Comparison of ENCODE assay signal across 1 cellular context in the genomic region with DNA sequence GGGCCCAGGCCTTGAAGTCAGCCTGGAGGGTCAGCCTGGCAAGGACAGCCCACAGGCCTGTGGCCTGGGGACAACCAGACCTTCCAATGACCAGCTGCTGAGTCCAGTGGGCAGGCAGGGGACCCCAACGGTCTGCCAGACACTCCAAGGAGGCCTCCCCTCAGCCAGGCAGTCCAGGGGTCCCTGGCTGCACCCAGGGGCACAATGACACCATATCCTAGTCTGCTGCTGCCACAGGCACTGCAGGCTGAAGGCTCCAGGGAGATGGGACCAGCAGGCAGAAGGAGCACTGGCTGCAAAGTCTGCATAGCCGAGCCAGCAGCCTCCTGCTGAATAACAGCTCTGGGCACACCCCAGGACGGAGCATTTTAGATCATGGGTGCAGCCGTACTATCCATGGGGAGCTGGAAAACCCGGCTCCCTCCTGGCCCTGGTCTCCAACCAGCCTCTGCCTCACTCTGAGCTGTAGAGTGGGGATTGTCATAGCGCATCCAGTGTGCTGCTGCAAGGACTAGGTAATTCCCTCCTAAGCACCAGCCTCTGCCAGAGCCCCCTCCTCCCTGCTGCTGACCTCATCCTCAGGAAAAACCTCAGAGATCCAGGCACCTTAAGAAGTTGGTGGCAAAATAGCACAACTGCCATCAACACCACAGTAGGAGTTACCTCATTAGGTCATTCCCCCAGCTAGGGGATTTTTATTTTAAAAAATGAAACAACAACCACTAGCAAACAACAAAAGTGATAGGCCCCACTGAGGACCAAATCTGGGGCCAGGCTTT.
A peak's percentile ranks its signal among the peaks of the same experiment; 100 is the strongest.
TF ChIP-seq lines count a peak whose summit lies in the region.

No MANE protein-coding gene starts in this region.

TF ChIP-seq in K562, 482 proteins besides CTCF, POLR2A, EP300 and RAD21 (continued from another document):
- TF ChIP-seq KAT7 (CRISPR knock-in tag; IDR thresholded peaks at IDR 0.05; ENCODE audit: borderline replicate concordance) (no peak), ELF4 (CRISPR knock-in tag; IDR thresholded peaks at IDR 0.05) (no peak), ZSCAN32 (CRISPR knock-in tag; IDR thresholded peaks at IDR 0.05) (no peak), ZNF785 (CRISPR knock-in tag; IDR thresholded peaks at IDR 0.05) (no peak), NCOA6 (IDR thresholded peaks at IDR 0.05) (no peak), CREB1 (IDR thresholded peaks at IDR 0.05) (no peak), CREB1 (CRISPR knock-in tag; IDR thresholded peaks at IDR 0.05) (no peak), XRCC5 (IDR thresholded peaks at IDR 0.05; ENCODE audit: low read depth, low read length) (no peak), HNRNPH1 (optimal IDR thresholded peaks at IDR 0.05; ENCODE audit: low read depth, low read length) (no peak), ELF1 (tag; IDR thresholded peaks at IDR 0.05) (no peak), SMARCA4 (IDR thresholded peaks at IDR 0.05) (no peak), ZNF76 (CRISPR knock-in tag; IDR thresholded peaks at IDR 0.05; ENCODE audit: borderline replicate concordance) (0 out of 2 replicates have a peak, but pooled peaks have one; percentile 6), ZFX (CRISPR knock-in tag; IDR thresholded peaks at IDR 0.05) (peak; percentile 58), PTBP1 (IDR thresholded peaks at IDR 0.05; ENCODE audit: low read depth, low read length) (no peak)
- TF ChIP-seq, protein P1, sequence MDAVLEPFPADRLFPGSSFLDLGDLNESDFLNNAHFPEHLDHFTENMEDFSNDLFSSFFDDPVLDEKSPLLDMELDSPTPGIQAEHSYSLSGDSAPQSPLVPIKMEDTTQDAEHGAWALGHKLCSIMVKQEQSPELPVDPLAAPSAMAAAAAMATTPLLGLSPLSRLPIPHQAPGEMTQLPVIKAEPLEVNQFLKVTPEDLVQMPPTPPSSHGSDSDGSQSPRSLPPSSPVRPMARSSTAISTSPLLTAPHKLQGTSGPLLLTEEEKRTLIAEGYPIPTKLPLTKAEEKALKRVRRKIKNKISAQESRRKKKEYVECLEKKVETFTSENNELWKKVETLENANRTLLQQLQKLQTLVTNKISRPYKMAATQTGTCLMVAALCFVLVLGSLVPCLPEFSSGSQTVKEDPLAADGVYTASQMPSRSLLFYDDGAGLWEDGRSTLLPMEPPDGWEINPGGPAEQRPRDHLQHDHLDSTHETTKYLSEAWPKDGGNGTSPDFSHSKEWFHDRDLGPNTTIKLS (IDR thresholded peaks at IDR 0.05; ENCODE audit: borderline replicate concordance, low read depth): no peak
- TF ChIP-seq, protein P2, sequence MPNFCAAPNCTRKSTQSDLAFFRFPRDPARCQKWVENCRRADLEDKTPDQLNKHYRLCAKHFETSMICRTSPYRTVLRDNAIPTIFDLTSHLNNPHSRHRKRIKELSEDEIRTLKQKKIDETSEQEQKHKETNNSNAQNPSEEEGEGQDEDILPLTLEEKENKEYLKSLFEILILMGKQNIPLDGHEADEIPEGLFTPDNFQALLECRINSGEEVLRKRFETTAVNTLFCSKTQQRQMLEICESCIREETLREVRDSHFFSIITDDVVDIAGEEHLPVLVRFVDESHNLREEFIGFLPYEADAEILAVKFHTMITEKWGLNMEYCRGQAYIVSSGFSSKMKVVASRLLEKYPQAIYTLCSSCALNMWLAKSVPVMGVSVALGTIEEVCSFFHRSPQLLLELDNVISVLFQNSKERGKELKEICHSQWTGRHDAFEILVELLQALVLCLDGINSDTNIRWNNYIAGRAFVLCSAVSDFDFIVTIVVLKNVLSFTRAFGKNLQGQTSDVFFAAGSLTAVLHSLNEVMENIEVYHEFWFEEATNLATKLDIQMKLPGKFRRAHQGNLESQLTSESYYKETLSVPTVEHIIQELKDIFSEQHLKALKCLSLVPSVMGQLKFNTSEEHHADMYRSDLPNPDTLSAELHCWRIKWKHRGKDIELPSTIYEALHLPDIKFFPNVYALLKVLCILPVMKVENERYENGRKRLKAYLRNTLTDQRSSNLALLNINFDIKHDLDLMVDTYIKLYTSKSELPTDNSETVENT (CRISPR knock-in tag; IDR thresholded peaks at IDR 0.05): peak; percentile 53; the same call in 1 of the 2 replicates
- TF ChIP-seq, protein P3, sequence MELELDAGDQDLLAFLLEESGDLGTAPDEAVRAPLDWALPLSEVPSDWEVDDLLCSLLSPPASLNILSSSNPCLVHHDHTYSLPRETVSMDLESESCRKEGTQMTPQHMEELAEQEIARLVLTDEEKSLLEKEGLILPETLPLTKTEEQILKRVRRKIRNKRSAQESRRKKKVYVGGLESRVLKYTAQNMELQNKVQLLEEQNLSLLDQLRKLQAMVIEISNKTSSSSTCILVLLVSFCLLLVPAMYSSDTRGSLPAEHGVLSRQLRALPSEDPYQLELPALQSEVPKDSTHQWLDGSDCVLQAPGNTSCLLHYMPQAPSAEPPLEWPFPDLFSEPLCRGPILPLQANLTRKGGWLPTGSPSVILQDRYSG (tag; conservative IDR thresholded peaks at IDR 0.05; ENCODE audit: low read depth): no peak
TF ChIP-seq in K562: peak in this region for 16.
